1 cellular context compared by ENCODE assay signal in genomic region chr20:57595041-57596030, GRCh38.
TF ChIP-seq lines count a peak whose summit lies in the region.

No MANE protein-coding gene starts in this region.

TF ChIP-seq in HepG2, 621 proteins besides CTCF, POLR2A, EP300 and RAD21:
- no peak for TF ChIP-seq NKX3-1 (CRISPR knock-in tag; IDR thresholded peaks at IDR 0.05)
- TF ChIP-seq ZBED4 (CRISPR knock-in tag; IDR thresholded peaks at IDR 0.05; ENCODE audit: borderline replicate concordance): no peak
- TF ChIP-seq CCAR2 (optimal IDR thresholded peaks at IDR 0.05; ENCODE audit: low read depth, low read length): no peak
- peak; percentile 82 for TF ChIP-seq ZNF629 (CRISPR knock-in tag; conservative IDR thresholded peaks at IDR 0.05)
- no peak for TF ChIP-seq PTBP1 (IDR thresholded peaks at IDR 0.05; ENCODE audit: low read depth, low read length, poor library complexity, severe bottlenecking)
- TF ChIP-seq ZNF101 (CRISPR knock-in tag; IDR thresholded peaks at IDR 0.05; ENCODE audit: borderline replicate concordance, low read depth): no peak
- TF ChIP-seq ZNF7 (CRISPR knock-in tag; IDR thresholded peaks at IDR 0.05): no peak
- 0 out of 2 replicates have a peak, but pooled peaks have one; percentile 22 for TF ChIP-seq ADNP (CRISPR knock-in tag; IDR thresholded peaks at IDR 0.05)
- no peak for TF ChIP-seq CBFB (CRISPR knock-in tag; IDR thresholded peaks at IDR 0.05)
- TF ChIP-seq HIVEP1 (CRISPR knock-in tag; IDR thresholded peaks at IDR 0.05): no peak
- TF ChIP-seq XBP1 (CRISPR knock-in tag; IDR thresholded peaks at IDR 0.05): no peak
- TF ChIP-seq ZNF30 (CRISPR knock-in tag; IDR thresholded peaks at IDR 0.05): 0 out of 2 replicates have a peak, but pooled peaks have one; percentile 8
- TF ChIP-seq POLR2AphosphoS5 (IDR thresholded peaks at IDR 0.05; ENCODE audit: low read depth, low read length): no peak
- TF ChIP-seq ZMYM3 (CRISPR knock-in tag; IDR thresholded peaks at IDR 0.05): peak; percentile 48; the same call in 1 of the 2 replicates
- TF ChIP-seq SNAPC4 (CRISPR knock-in tag; IDR thresholded peaks at IDR 0.05): no peak
- TF ChIP-seq FOSL1 (CRISPR knock-in tag; IDR thresholded peaks at IDR 0.05; ENCODE audit: borderline replicate concordance): no peak
- TF ChIP-seq ZNF644 (CRISPR knock-in tag; IDR thresholded peaks at IDR 0.05; ENCODE audit: low read depth): no peak
- no peak for TF ChIP-seq BORCS8-MEF2B (CRISPR knock-in tag; IDR thresholded peaks at IDR 0.05)
- 0 out of 2 replicates have a peak, but pooled peaks have one; percentile 23 for TF ChIP-seq ZNF563 (CRISPR knock-in tag; IDR thresholded peaks at IDR 0.05)
- no peak for TF ChIP-seq HMGA1 (CRISPR knock-in tag; conservative IDR thresholded peaks at IDR 0.05)
TF ChIP-seq in HepG2: peak in this region for 5.
